Comparison of ENCODE assay signal across 15 cellular contexts in the genomic region with DNA sequence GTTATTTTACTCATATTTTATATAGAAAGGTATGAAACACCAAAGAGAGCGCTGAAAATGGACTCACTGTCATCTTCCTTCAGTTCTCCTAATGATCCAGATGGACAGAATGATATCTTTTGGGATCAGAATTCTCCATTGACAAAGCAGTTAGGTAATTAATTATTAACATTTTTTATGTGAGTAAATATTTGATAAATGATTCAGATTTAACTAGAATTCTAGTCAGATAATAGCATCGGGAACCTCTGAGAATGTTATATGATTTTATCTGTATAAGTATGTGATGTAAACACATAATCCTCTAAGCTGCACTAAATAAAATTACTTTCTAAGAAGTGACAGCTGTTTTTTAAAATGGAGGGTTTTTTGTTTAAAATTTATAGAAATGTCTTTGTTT. TPM values are rescaled to one million over a fixed set of nuclear protein-coding genes. Genes with fewer than 3 reads are reported as not detected.
A peak's percentile ranks its signal among the peaks of the same experiment; 100 is the strongest.
DNase-seq lines count a peak whose midpoint lies in the region; ATAC-seq and TF ChIP-seq lines count a peak whose summit lies in the region.
"Had no signal": no experiment of that assay in that cellular context is flagged by ENCODE, and none has a peak within 500 bp of the region (broad histone marks: within the 10 kb centered on the region; RNA-seq: fewer than 3 reads in every experiment).

No MANE protein-coding gene starts in this region.

- intact Hi-C loops in Calu3 (cut with micrococcal nuclease; ENCODE audit: unreplicated experiment), result loop anchor here (5.0 kb wide), 3 partner anchors 107 to 967 kb away; no protein-coding TSS in a partner anchor
- intact Hi-C loops in IMR-90 (cut with micrococcal nuclease), result loop anchor here (2.0 to 5.0 kb wide), 2 partner anchors 252 to 962 kb away; a partner anchor contains a TSS
- intact Hi-C loops in left ventricle myocardium inferior (cut with micrococcal nuclease), result no loop called here

- H4K20me1 ChIP-seq in IMR-90 (ENCODE audit: insufficient read depth, low read length), result no peaks in the 10 kb centered on the region

- CTCF ChIA-PET in Calu3 (lab: Charles Lee), result no interaction called here
- CTCF ChIA-PET in IMR-90 (lab: Yijun Ruan, JAX), result no interaction called here
- CTCF ChIA-PET in WTC11 (lab: Charles Lee), result no interaction called here

- H3K36me3 ChIP-seq in IMR-90 (ENCODE audit: control insufficient read depth, insufficient read depth, low read length), result 0 out of 2 replicates have a peak, but pooled peaks cover 2% of the 10 kb centered on the region
- H3K36me3 ChIP-seq in left ventricle myocardium inferior, result peaks cover 20% of the 10 kb centered on the region

- POLR2A ChIA-PET in IMR-90 (lab: Charles Lee; ENCODE audit: unreplicated experiment) (no interaction called here), WTC11 (lab: Charles Lee) (no interaction called here)

- no peaks in the 10 kb centered on the region for H3K9me3 ChIP-seq in IMR-90 (ENCODE audit: control insufficient read depth, insufficient read depth, low read length)
- no peaks in the 10 kb centered on the region for H3K9me3 ChIP-seq in left ventricle myocardium inferior (replicated peaks)
- H3K9me3 ChIP-seq: gastroesophageal sphincter, psoas muscle, upper lobe of right lung had no signal

- H3K27ac ChIP-seq in IMR-90 (ENCODE audit: insufficient read depth, low read length) (no peak overlapping the region), left ventricle myocardium inferior (replicated peaks) (no peak overlapping the region)
- H3K27ac ChIP-seq: gastroesophageal sphincter, psoas muscle, upper lobe of right lung had no signal

- no peaks in the 10 kb centered on the region for H3K9me1 ChIP-seq in IMR-90 (ENCODE audit: insufficient read depth, low read length)

- no peak overlapping the region for H2BK20ac ChIP-seq in IMR-90 (ENCODE audit: low read depth, low read length)

- in situ Hi-C loops in IMR-90 (cut with MboI; ENCODE audit: low sequenced_read_pairs), result no loop called here

- peaks cover 36% of the 10 kb centered on the region for H3K4me1 Mint-ChIP-seq in Calu3 (ENCODE audit: low read depth, unreplicated experiment)
- peaks cover 24% of the 10 kb centered on the region for H3K4me1 Mint-ChIP-seq in WTC11
- H3K4me1 Mint-ChIP-seq in neural crest cell, result peaks cover 26% of the 10 kb centered on the region

- TF ChIP-seq RAD21 in IMR-90 (IDR thresholded peaks at IDR 0.05; ENCODE audit: low read length), result no peak

- H3K4me3 Mint-ChIP-seq in Calu3 (ENCODE audit: low read depth, unreplicated experiment) (peak overlapping the region; percentile 88), WTC11 (peak overlapping the region; percentile 98; the same call in 1 of the 2 replicates), neural crest cell (peak overlapping the region; percentile 74)

- no peak overlapping the region for H4K5ac ChIP-seq in IMR-90 (ENCODE audit: low read depth, low read length)

- H2AFZ ChIP-seq in IMR-90 (replicated peaks; ENCODE audit: low read length, poor library complexity), result no peak overlapping the region

- H3K27me3 Mint-ChIP-seq in Calu3 (ENCODE audit: unreplicated experiment) (no peaks in the 10 kb centered on the region), WTC11 (ENCODE audit: low read depth) (no peaks in the 10 kb centered on the region), neural crest cell (ENCODE audit: low read depth) (no peaks in the 10 kb centered on the region)
- H3K27me3 Mint-ChIP-seq: CD8-positive, alpha-beta memory T cell had no signal

- TF ChIP-seq CTCF in Calu3 (IDR thresholded peaks at IDR 0.05; ENCODE audit: unreplicated experiment) (no peak), IMR-90 (conservative IDR thresholded peaks at IDR 0.05; ENCODE audit: low read depth, low read length) (no peak), WTC11 (IDR thresholded peaks at IDR 0.05) (no peak), neural crest cell (conservative IDR thresholded peaks at IDR 0.05) (no peak), left ventricle myocardium inferior (IDR thresholded peaks at IDR 0.05; ENCODE audit: borderline replicate concordance) (no peak)

- H3K4me3 ChIP-seq in IMR-90 (ENCODE audit: insufficient read depth, low read depth, low read length), result no peak overlapping the region
- H3K4me3 ChIP-seq in left ventricle myocardium inferior, result no peak overlapping the region
- H3K4me3 ChIP-seq: gastroesophageal sphincter, psoas muscle, upper lobe of right lung had no signal

- H3K4me1 ChIP-seq in IMR-90 (ENCODE audit: control insufficient read depth, insufficient read depth, low read length) (peaks cover 2% of the 10 kb centered on the region; the same call in 1 of the 2 replicates), left ventricle myocardium inferior (peaks cover 32% of the 10 kb centered on the region)

- no peak overlapping the region for H4K91ac ChIP-seq in IMR-90 (ENCODE audit: insufficient read depth, low read depth, low read length)

- BruUV-seq in Calu3 (replicated peaks; lab: Mats Ljungman, UMichigan), result no TSS peak
- no TSS peak for BruUV-seq in IMR-90 (replicated peaks; lab: Mats Ljungman, UMichigan)

- peak overlapping the region; percentile 93 for H2BK5ac ChIP-seq in IMR-90 (ENCODE audit: low read depth, low read length, poor library complexity, severe bottlenecking)

- TF ChIP-seq POLR2A in IMR-90 (IDR thresholded peaks at IDR 0.05; ENCODE audit: low read depth, low read length), result no peak

- peak overlapping the region; percentile 60; the same call in 1 of the 2 replicates for H3K4me2 ChIP-seq in IMR-90 (ENCODE audit: low read depth, low read length)

- H2AK9ac ChIP-seq in IMR-90 (replicated peaks; ENCODE audit: low read depth, low read length, poor library complexity), result no peak overlapping the region

- H3K27ac Mint-ChIP-seq in Calu3 (ENCODE audit: unreplicated experiment) (peak overlapping the region; percentile 90), WTC11 (no peak overlapping the region), neural crest cell (ENCODE audit: unreplicated experiment) (no peak overlapping the region)

- DNase-seq in Calu3, result no peak
- DNase-seq in IMR-90, result no peak
- DNase-seq in WTC11 (ENCODE audit: low spot score), result no peak
- no peak for DNase-seq in neural crest cell (ENCODE audit: low read depth, low spot score)
- DNase-seq in left ventricle myocardium inferior, result no peak
- DNase-seq: activated naive CD4-positive, alpha-beta T cell treated with anti-CD3 and anti-CD28 coated beads, Interleukin-2, amount 10 ng/mL, durations not matched to agents 7 days and 5 days; CD8-positive, alpha-beta memory T cell; central memory CD4-positive, alpha-beta T cell; NCI-H1930; psoas muscle; stimulated activated CD4-positive, alpha-beta T cell treated with anti-CD3 and anti-CD28 coated beads, Interleukin-2, amount 100 ng/mL, for 24 hours; upper lobe of right lung had no signal

- no peak for ATAC-seq in IMR-90 (ENCODE audit: low read depth)
- ATAC-seq in WTC11, result no peak
- ATAC-seq in HG03139 (IDR thresholded peaks at IDR 0.05; ENCODE audit: unreplicated experiment), result no peak
- no peak for ATAC-seq in HG02973 (IDR thresholded peaks at IDR 0.05; ENCODE audit: unreplicated experiment)
- ATAC-seq: gastroesophageal sphincter, psoas muscle, upper lobe of right lung had no signal

- H3K56ac ChIP-seq in IMR-90 (ENCODE audit: extremely low read depth, insufficient read depth, low read length), result no peak overlapping the region

- H2AK5ac ChIP-seq in IMR-90 (ENCODE audit: low read depth, low read length), result no peak overlapping the region

- H3K9me3 Mint-ChIP-seq in Calu3 (ENCODE audit: low read depth, unreplicated experiment), result no peaks in the 10 kb centered on the region
- no peaks in the 10 kb centered on the region for H3K9me3 Mint-ChIP-seq in WTC11
- no peaks in the 10 kb centered on the region for H3K9me3 Mint-ChIP-seq in neural crest cell
- H3K9me3 Mint-ChIP-seq: activated naive CD4-positive, alpha-beta T cell treated with anti-CD3 and anti-CD28 coated beads, Interleukin-2, amount 10 ng/mL, durations not matched to agents 7 days and 5 days; CD8-positive, alpha-beta memory T cell had no signal

- H3K14ac ChIP-seq in IMR-90 (replicated peaks; ENCODE audit: low read depth, low read length), result no peak overlapping the region

- no peak overlapping the region for H3K9ac ChIP-seq in IMR-90 (ENCODE audit: low read depth, low read length)

- H3K79me1 ChIP-seq in IMR-90 (ENCODE audit: low read depth in 1 of 2, low read length in 2 of 2), result peaks cover 0 to 22% of the 10 kb centered on the region in 2 experiments; a peak in 3 of 4 replicates

- H2BK120ac ChIP-seq in IMR-90 (ENCODE audit: low read depth, low read length), result no peak overlapping the region

- H3K36me3 Mint-ChIP-seq in Calu3 (ENCODE audit: insufficient read depth, unreplicated experiment) (peaks cover 36% of the 10 kb centered on the region), WTC11 (peaks cover 30% of the 10 kb centered on the region), neural crest cell (ENCODE audit: low read depth) (peaks cover 3% of the 10 kb centered on the region)

- no peak overlapping the region for H3K4ac ChIP-seq in IMR-90 (ENCODE audit: low read depth, low read length)

- peak overlapping the region; percentile 21; the same call in 1 of the 2 replicates for H3K23ac ChIP-seq in IMR-90 (ENCODE audit: low read depth, low read length)

- H2BK15ac ChIP-seq in IMR-90 (ENCODE audit: low read depth, low read length), result no peak overlapping the region

- no CpG with 5 or more reads among the region's 2 CpGs for WGBS in IMR-90 (ENCODE audit: extremely low coverage in 2 of 2, insufficient read length in 1 of 2), 2 experiments

- no peak overlapping the region for H4K8ac ChIP-seq in IMR-90 (ENCODE audit: low read depth in 2 of 2, low read length in 2 of 2)

- H3K27me3 ChIP-seq in IMR-90 (ENCODE audit: control insufficient read depth, insufficient read depth, low read length) (no peaks in the 10 kb centered on the region), left ventricle myocardium inferior (ENCODE audit: low read depth) (no peaks in the 10 kb centered on the region)
- H3K27me3 ChIP-seq: gastroesophageal sphincter, upper lobe of right lung had no signal

- dilution Hi-C loops in IMR-90 (cut with HindIII; ENCODE audit: low sequenced_read_pairs, unreplicated experiment), result no loop called here

- H3K18ac ChIP-seq in IMR-90 (ENCODE audit: low read depth, low read length), result no peak overlapping the region

TF ChIP-seq in IMR-90, 13 proteins besides CTCF, POLR2A, EP300 and RAD21 (continues in another document):
- TF ChIP-seq NFE2L2 (IDR thresholded peaks at IDR 0.05; ENCODE audit: low read depth, low read length), result no peak
- no peak for TF ChIP-seq RFX5 (IDR thresholded peaks at IDR 0.05; ENCODE audit: low read depth, low read length)

RNA-seq across cellular contexts. Expression of a gene that starts 2.0 kb away (rescaled TPM):
- 12.2 and 12.6 TPM in 2 replicates for total RNA-seq in Calu3 (2022)
- 8.1 and 19.2 TPM in 2 replicates for total RNA-seq in IMR-90 (2012; rRNA removed)
- polyA plus RNA-seq in IMR-90 (2012; rRNA removed), result 5.2 and 6.9 TPM in 2 replicates
- polyA plus RNA-seq in IMR-90 (2012; cell fraction: cytosol; rRNA removed), result 2.3 and 2.4 TPM in 2 replicates
- polyA plus RNA-seq in IMR-90 (2012; cell fraction: nucleus; rRNA removed; ENCODE audit: low replicate concordance), result 3.4 and 12.7 TPM in 2 replicates
- total RNA-seq in WTC11 (2021), result 23.8 to 27.3 TPM (median 24.6 TPM) in 3 replicates
- total RNA-seq in neural crest cell, result 18.2 and 18.8 TPM in 2 replicates
- 4.3 TPM for total RNA-seq in left ventricle myocardium inferior
